Comparison of ENCODE assay signal across 1 cellular context in genomic region chr19:6279931-6280591, GRCh38.
TF ChIP-seq lines count a peak whose summit lies in the region.

Gene MLLT1, minus strand, starts transcription at chr19:6279975. Its CDS starts 191 bp downstream, at chr19:6279784.

TF ChIP-seq in HEK293, 187 proteins besides CTCF, POLR2A, EP300 and RAD21 (continued from another document):
- TF ChIP-seq ZNF518A (tag by site-specific recombination; conservative IDR thresholded peaks at IDR 0.05; ENCODE audit: low read depth) = no peak
- TF ChIP-seq ZNF654 (tag by site-specific recombination; IDR thresholded peaks at IDR 0.05; ENCODE audit: low read depth) = peak; percentile 17
- TF ChIP-seq ZNF114 (tag by site-specific recombination; IDR thresholded peaks at IDR 0.05) = no peak
- TF ChIP-seq ZNF544 (tag by site-specific recombination; IDR thresholded peaks at IDR 0.05) = no peak
- peak; percentile 49 for TF ChIP-seq ZNF341 (tag by site-specific recombination; IDR thresholded peaks at IDR 0.05; ENCODE audit: low read depth)
- no peak for TF ChIP-seq ZNF19 (tag by site-specific recombination; IDR thresholded peaks at IDR 0.05; ENCODE audit: low read depth)
- TF ChIP-seq ZNF580 (tag by site-specific recombination; IDR thresholded peaks at IDR 0.05) = peak; percentile 94
- TF ChIP-seq ZNF433 (tag by site-specific recombination; IDR thresholded peaks at IDR 0.05; ENCODE audit: low read depth) = no peak
- peak; percentile 85 for TF ChIP-seq SP3 (tag by site-specific recombination; IDR thresholded peaks at IDR 0.05)
- 0 out of 2 replicates have a peak, but pooled peaks have one; percentile 21 for TF ChIP-seq ZSCAN30 (tag by site-specific recombination; IDR thresholded peaks at IDR 0.05)
- peak; percentile 88 for TF ChIP-seq ZBTB11 (tag by site-specific recombination; conservative IDR thresholded peaks at IDR 0.05; ENCODE audit: low read depth)
- no peak for TF ChIP-seq ZNF585B (tag by site-specific recombination; IDR thresholded peaks at IDR 0.05)
- peak; percentile 73 for TF ChIP-seq ZBTB8A (tag by site-specific recombination; IDR thresholded peaks at IDR 0.05)
- TF ChIP-seq KLF9 (tag by site-specific recombination; IDR thresholded peaks at IDR 0.05; ENCODE audit: low read depth) = 0 out of 2 replicates have a peak, but pooled peaks have one; percentile 24
- TF ChIP-seq ZXDB (tag by site-specific recombination; IDR thresholded peaks at IDR 0.05) = peak; percentile 71; the same call in 1 of the 2 replicates
- TF ChIP-seq ZNF146 (tag by site-specific recombination; IDR thresholded peaks at IDR 0.05) = no peak
- TF ChIP-seq ZNF501 (tag by site-specific recombination; IDR thresholded peaks at IDR 0.05) = no peak
- TF ChIP-seq ZNF623 (tag by site-specific recombination; IDR thresholded peaks at IDR 0.05) = peak; percentile 16; the same call in 1 of the 2 replicates
- peak; percentile 71; the same call in 1 of the 2 replicates for TF ChIP-seq ZNF639 (tag by site-specific recombination; IDR thresholded peaks at IDR 0.05)
- TF ChIP-seq KLF8 (tag by site-specific recombination; IDR thresholded peaks at IDR 0.05) = peak; percentile 75
- TF ChIP-seq GLIS1 (tag by site-specific recombination; IDR thresholded peaks at IDR 0.05) = peak; percentile 60
- TF ChIP-seq ZNF677 (tag by site-specific recombination; IDR thresholded peaks at IDR 0.05) = peak; percentile 22; the same call in 1 of the 2 replicates
- TF ChIP-seq ZNF391 (tag by site-specific recombination; IDR thresholded peaks at IDR 0.05; ENCODE audit: borderline replicate concordance, low read depth) = peak; percentile 70; the same call in 1 of the 2 replicates
- TF ChIP-seq ZNF529 (tag by site-specific recombination; IDR thresholded peaks at IDR 0.05; ENCODE audit: insufficient replicate concordance) = peak; percentile 28
- TF ChIP-seq ZSCAN18 (tag by site-specific recombination; IDR thresholded peaks at IDR 0.05) = no peak
- TF ChIP-seq EGR2 (tag by site-specific recombination; IDR thresholded peaks at IDR 0.05; ENCODE audit: low read depth) = 0 out of 2 replicates have a peak, but pooled peaks have one; percentile 24
- peak; percentile 63; the same call in 1 of the 2 replicates for TF ChIP-seq YY1 (tag by site-specific recombination; IDR thresholded peaks at IDR 0.05)
- TF ChIP-seq ZNF610 (tag by site-specific recombination; IDR thresholded peaks at IDR 0.05; ENCODE audit: borderline replicate concordance) = 0 out of 2 replicates have a peak, but pooled peaks have one; percentile 73
- TF ChIP-seq ZBTB48 (tag by site-specific recombination; IDR thresholded peaks at IDR 0.05) = 0 out of 2 replicates have a peak, but pooled peaks have one; percentile 39
- TF ChIP-seq ZFP69B (tag by site-specific recombination; IDR thresholded peaks at IDR 0.05) = no peak
- TF ChIP-seq PBX3 (CRISPR knock-in tag; IDR thresholded peaks at IDR 0.05) = peak; percentile 99
- TF ChIP-seq BCL11B (tag by site-specific recombination; IDR thresholded peaks at IDR 0.05; ENCODE audit: low read depth) = 0 out of 2 replicates have a peak, but pooled peaks have one; percentile 21
- no peak for TF ChIP-seq ZNF248 (tag by site-specific recombination; IDR thresholded peaks at IDR 0.05)
- TF ChIP-seq ZBTB17 (tag by site-specific recombination; IDR thresholded peaks at IDR 0.05) = 0 out of 2 replicates have a peak, but pooled peaks have one; percentile 18
- TF ChIP-seq ZNF624 (tag by site-specific recombination; IDR thresholded peaks at IDR 0.05) = no peak
- TF ChIP-seq ZNF335 (tag by site-specific recombination; conservative IDR thresholded peaks at IDR 0.05) = peak; percentile 56
- peak; percentile 84; the same call in 1 of the 2 replicates for TF ChIP-seq ZBTB1 (tag by site-specific recombination; IDR thresholded peaks at IDR 0.05)
- 0 out of 2 replicates have a peak, but pooled peaks have one; percentile 24 for TF ChIP-seq ZNF202 (tag by site-specific recombination; IDR thresholded peaks at IDR 0.05; ENCODE audit: borderline replicate concordance)
